ENCODE assay signal across 14 cellular contexts in the genomic region with DNA sequence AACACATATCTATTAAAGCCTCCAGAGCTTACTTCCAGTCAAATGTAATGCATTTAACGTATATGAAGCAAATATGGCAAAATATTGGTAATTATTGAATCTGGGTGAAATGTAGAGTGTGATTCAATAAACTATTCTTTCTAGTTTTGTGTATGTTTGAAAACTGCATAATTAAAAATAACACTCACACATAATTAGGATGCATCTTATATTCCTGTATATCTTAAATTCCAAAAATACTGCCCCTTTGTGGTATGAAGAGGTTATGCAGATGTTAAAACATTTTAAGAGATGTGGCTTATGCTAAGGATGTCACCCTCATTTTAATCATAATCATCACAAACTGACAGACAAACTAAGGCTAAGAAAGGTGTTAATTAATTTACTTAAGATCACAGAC.
DNase-seq lines count a peak whose midpoint lies in the region; ATAC-seq and TF ChIP-seq lines count a peak whose summit lies in the region.
"Had no signal": no experiment of that assay in that cellular context is flagged by ENCODE, and none has a peak within 500 bp of the region (broad histone marks: within the 10 kb centered on the region; RNA-seq: fewer than 3 reads in every experiment).

No MANE protein-coding gene starts in this region.

- intact Hi-C loops in dorsolateral prefrontal cortex (cut with DNase I): no loop called here

- H3K36me3 Mint-ChIP-seq in brain: no peaks in the 10 kb centered on the region

- no peak overlapping the region for H3K27ac Mint-ChIP-seq in brain
- H3K27ac Mint-ChIP-seq: activated CD4-positive, alpha-beta T cell treated with anti-CD3 and anti-CD28 coated beads, Interleukin-2, amount 10 ng/mL, durations not matched to agents 7 days and 5 days; activated naive CD4-positive, alpha-beta T cell treated with anti-CD3 and anti-CD28 coated beads for 36 hours had no signal

- H3K27me3 ChIP-seq in dorsolateral prefrontal cortex: no peaks in the 10 kb centered on the region
- H3K27me3 ChIP-seq: tibial nerve had no signal

- TF ChIP-seq CTCF in brain (conservative IDR thresholded peaks at IDR 0.05) (peak; percentile 23 to 61), dorsolateral prefrontal cortex (IDR thresholded peaks at IDR 0.05 in 54 of 56, conservative IDR thresholded peaks at IDR 0.05 in 2 of 56; ENCODE audit: low read depth in 1 of 56, partially characterized antibody in 56 of 56) (peak in 19 of 56 donors; percentile 8 to 37 (median 22))

- DNase-seq in COLO829 (ENCODE audit: low spot score) (peak; percentile 12), Kasumi-1 (lab: John Stamatoyannopoulos, UW) (peak; percentile 33 to 65), lung microvascular endothelial cell (ENCODE audit: low read depth in 2 of 2) (peak; percentile 3 to 29), dorsolateral prefrontal cortex (no peak), NCI-H2171 treated with DMSO at 0.1 percent for 48 hours (lab: John Stamatoyannopoulos, UW) (no peak)
- DNase-seq: activated CD4-positive, alpha-beta T cell treated with anti-CD3 and anti-CD28 coated beads, Interleukin-2, amount 10 ng/mL, durations not matched to agents 7 days and 5 days; activated naive CD4-positive, alpha-beta T cell treated with anti-CD3 and anti-CD28 coated beads for 36 hours; NCI-H187; nucleus accumbens had no signal

- no peak overlapping the region for H3K4me3 ChIP-seq in dorsolateral prefrontal cortex
- H3K4me3 ChIP-seq: tibial nerve had no signal

- ATAC-seq in GM18520 (IDR thresholded peaks at IDR 0.05; ENCODE audit: unreplicated experiment): no peak
- no peak for ATAC-seq in HG03159 (IDR thresholded peaks at IDR 0.05; ENCODE audit: unreplicated experiment)
- ATAC-seq: Right ventricle myocardium inferior had no signal

- H3K9me3 Mint-ChIP-seq in brain: peaks cover 4 to 14% (median 9%) of the 10 kb centered on the region in 5 experiments
- H3K9me3 Mint-ChIP-seq: activated CD4-positive, alpha-beta T cell treated with anti-CD3 and anti-CD28 coated beads, Interleukin-2, amount 10 ng/mL, durations not matched to agents 7 days and 5 days had no signal

- no peak overlapping the region for H3K27ac ChIP-seq in dorsolateral prefrontal cortex
- H3K27ac ChIP-seq: tibial nerve had no signal

- no peaks in the 10 kb centered on the region for H3K4me1 Mint-ChIP-seq in brain
- H3K4me1 Mint-ChIP-seq: activated CD4-positive, alpha-beta T cell treated with anti-CD3 and anti-CD28 coated beads, Interleukin-2, amount 10 ng/mL, durations not matched to agents 7 days and 5 days had no signal

- H3K4me3 Mint-ChIP-seq in brain: no peak overlapping the region
- H3K4me3 Mint-ChIP-seq: activated CD4-positive, alpha-beta T cell treated with anti-CD3 and anti-CD28 coated beads, Interleukin-2, amount 10 ng/mL, durations not matched to agents 7 days and 5 days; activated naive CD4-positive, alpha-beta T cell treated with anti-CD3 and anti-CD28 coated beads for 36 hours had no signal

- H3K27me3 Mint-ChIP-seq in brain: peaks cover 8% of the 10 kb centered on the region
- H3K27me3 Mint-ChIP-seq: activated CD4-positive, alpha-beta T cell treated with anti-CD3 and anti-CD28 coated beads, Interleukin-2, amount 10 ng/mL, durations not matched to agents 7 days and 5 days had no signal

Comparison
In these comparisons a context has a peak if more than half of its experiments do, and no peak if none do; other contexts are left out.
1. DNase-seq: peak in COLO829 (single experiment), Kasumi-1 (2 of 2) and lung microvascular endothelial cell (2 of 2); none in dorsolateral prefrontal cortex (0 of 10) and NCI-H2171 treated with DMSO at 0.1 percent for 48 hours (single experiment).